ENCODE assay signal across 8 cellular contexts in the genomic region with DNA sequence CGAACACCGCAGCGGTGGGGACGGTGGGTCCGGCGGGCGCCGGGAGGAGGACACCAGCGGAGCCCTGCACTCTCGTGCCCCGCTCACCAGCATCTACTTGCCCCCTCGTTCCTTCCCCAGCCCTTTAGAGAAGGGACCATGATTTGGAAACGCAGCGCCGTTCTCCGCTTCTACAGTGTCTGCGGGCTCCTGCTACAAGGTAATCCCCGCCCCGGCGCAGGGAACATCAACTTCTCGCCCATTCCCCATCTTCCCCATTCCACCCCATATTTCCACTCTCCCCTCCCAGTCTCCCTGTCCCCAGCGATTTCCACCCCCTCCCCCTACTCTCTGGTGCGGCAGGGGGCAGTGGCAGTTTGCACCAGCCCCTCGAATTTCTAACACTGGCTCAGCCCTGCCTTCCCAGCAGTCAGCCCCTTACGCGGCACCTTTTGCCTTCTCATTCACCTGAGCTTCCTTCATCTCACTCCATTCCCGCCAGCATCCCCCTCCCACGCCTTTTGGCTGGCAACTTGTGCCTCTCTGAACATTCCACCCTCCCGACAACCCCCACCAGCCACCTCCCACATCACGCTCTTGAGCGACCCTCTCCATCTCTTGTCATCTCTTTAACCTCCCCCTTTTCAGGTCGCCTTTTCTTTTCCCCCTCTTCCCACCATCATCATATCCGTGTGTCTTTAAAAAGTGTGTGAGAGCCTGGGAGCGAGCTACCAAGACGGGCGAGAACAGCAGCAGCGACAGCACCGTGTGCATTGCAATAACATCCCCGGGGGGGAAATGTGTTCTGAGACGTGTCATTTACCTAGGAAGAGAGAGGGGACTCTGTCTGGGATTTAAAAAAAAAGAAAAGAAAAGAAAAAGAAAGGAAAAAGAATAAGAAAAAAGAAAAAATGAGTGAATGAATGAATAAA. TPM values are rescaled to one million over a fixed set of nuclear protein-coding genes. Genes with fewer than 3 reads are reported as not detected.
DNase-seq lines count a peak whose midpoint lies in the region; ATAC-seq and TF ChIP-seq lines count a peak whose summit lies in the region.

No MANE protein-coding gene starts in this region.

- peaks cover 6% of the 10 kb centered on the region for H3K9me3 Mint-ChIP-seq in activated T-cell treated with anti-CD3 and anti-CD28 coated beads, Interleukin-2, amount 50 U/mL, for 24 hours

- H3K27me3 ChIP-seq in ascending aorta (peaks cover 4% of the 10 kb centered on the region), layer of hippocampus (ENCODE audit: control insufficient read depth, insufficient read depth, low read length) (peaks cover 8% of the 10 kb centered on the region), thymus (ENCODE audit: control insufficient read depth, insufficient read depth) (peaks cover 19% of the 10 kb centered on the region)

- TF ChIP-seq CTCF in ascending aorta (IDR thresholded peaks at IDR 0.05) (no peak), GM10266 (IDR thresholded peaks at IDR 0.05; ENCODE audit: control insufficient read depth, insufficient read depth, low read depth, missing control alignments) (no peak)

- DNase-seq in activated T-cell treated with anti-CD3 and anti-CD28 coated beads, Interleukin-2, amount 50 U/mL, for 24 hours = no peak
- DNase-seq in activated T-cell treated with anti-CD3 and anti-CD28 coated beads for 4 hours (no peak), ascending aorta (ENCODE audit: low spot score in 2 of 2) (no peak), HUDEP-2 (lab: John Stamatoyannopoulos, UW; ENCODE audit: unreplicated experiment in 76 of 76) (no peak), GM10266 (ENCODE audit: extremely low spot score) (no peak)

- H3K4me3 ChIP-seq in ascending aorta (peak overlapping the region; percentile 66 to 75), thymus (ENCODE audit: low read length) (peak overlapping the region; percentile 32)

- no peaks in the 10 kb centered on the region for H3K36me3 ChIP-seq in ascending aorta
- no peaks in the 10 kb centered on the region for H3K36me3 ChIP-seq in thymus (ENCODE audit: control insufficient read depth, insufficient read depth)

- H3K27me3 Mint-ChIP-seq in activated T-cell treated with anti-CD3 and anti-CD28 coated beads, Interleukin-2, amount 50 U/mL, for 24 hours = peaks cover 57% of the 10 kb centered on the region

- no peaks in the 10 kb centered on the region for H3K9me3 ChIP-seq in ascending aorta
- no peaks in the 10 kb centered on the region for H3K9me3 ChIP-seq in thymus (ENCODE audit: control insufficient read depth)

- intact Hi-C loops in ascending aorta (cut with DNase I) = no loop called here

- no peak overlapping the region for H3K27ac ChIP-seq in ascending aorta
- peak overlapping the region; percentile 77 for H3K27ac ChIP-seq in layer of hippocampus (ENCODE audit: low read depth, low read length)
- H3K27ac ChIP-seq in thymus (ENCODE audit: low read depth) = no peak overlapping the region

- H3K27ac Mint-ChIP-seq in activated T-cell treated with anti-CD3 and anti-CD28 coated beads, Interleukin-2, amount 50 U/mL, for 24 hours = no peak overlapping the region

- WGBS in thymus = 4% methylated on average over 40 of the region's 40 CpGs

- H3K36me3 Mint-ChIP-seq in activated T-cell treated with anti-CD3 and anti-CD28 coated beads, Interleukin-2, amount 50 U/mL, for 24 hours (ENCODE audit: low read depth) = no peaks in the 10 kb centered on the region

- H3K4me1 ChIP-seq in ascending aorta = peaks cover 5 to 8% of the 10 kb centered on the region in 2 donors
- H3K4me1 ChIP-seq in thymus (ENCODE audit: control insufficient read depth, insufficient read depth, low read length) = peaks cover 5% of the 10 kb centered on the region

- ATAC-seq in HG03095 (IDR thresholded peaks at IDR 0.05; ENCODE audit: unreplicated experiment) = no peak

- peaks cover 19% of the 10 kb centered on the region for H3K4me1 Mint-ChIP-seq in activated T-cell treated with anti-CD3 and anti-CD28 coated beads, Interleukin-2, amount 50 U/mL, for 24 hours (ENCODE audit: low read depth)

- peak overlapping the region; percentile 71 for H3K4me3 Mint-ChIP-seq in activated T-cell treated with anti-CD3 and anti-CD28 coated beads, Interleukin-2, amount 50 U/mL, for 24 hours

RNA-seq across cellular contexts. Expression of a gene that starts 0.9 kb away (rescaled TPM):
- 23.0 TPM for total RNA-seq in ascending aorta
- 0.14 TPM for polyA plus RNA-seq in thymus
